8 cellular contexts compared by ENCODE assay signal in genomic region chr14:102046337-102047278, GRCh38. TPM values are rescaled to one million over a fixed set of nuclear protein-coding genes. Genes with fewer than 3 reads are reported as not detected.
DNase-seq lines count a peak whose midpoint lies in the region; ATAC-seq and TF ChIP-seq lines count a peak whose summit lies in the region.

No MANE protein-coding gene starts in this region.

- H3K4me1 ChIP-seq in adipocyte (ENCODE audit: control insufficient read depth, insufficient read depth, low read length) = peaks cover 21% of the 10 kb centered on the region
- no peaks in the 10 kb centered on the region for H3K4me1 ChIP-seq in right cardiac atrium (ENCODE audit: control insufficient read depth, insufficient read depth, low read length)

- H3K9me3 ChIP-seq in adipocyte (ENCODE audit: control insufficient read depth, low read length) = no peaks in the 10 kb centered on the region
- no peaks in the 10 kb centered on the region for H3K9me3 ChIP-seq in right cardiac atrium (ENCODE audit: control insufficient read depth, low read length)

- ATAC-seq in right cardiac atrium (peak; percentile 91 to 92), GM18858 (IDR thresholded peaks at IDR 0.05; ENCODE audit: unreplicated experiment) (no peak)

- 49% methylated on average over 23 of the region's 23 CpGs for WGBS in right cardiac atrium

- DNase-seq in stimulated activated CD4-positive, alpha-beta T cell treated with anti-CD3 and anti-CD28 coated beads, Interleukin-1b, Interleukin-23, amount 100 ng/mL, for 48 hours = peak; percentile 14
- no peak for DNase-seq in stimulated activated CD4-positive, alpha-beta T cell treated with anti-CD3 and anti-CD28 coated beads, Interleukin-12 subunit alpha, Interleukin-12 subunit beta, amount 100 ng/mL, for 4 hours
- DNase-seq in NCI-H2227 treated with DMSO at 0.1 percent for 48 hours (lab: John Stamatoyannopoulos, UW) (peak; percentile 42), adipocyte (ENCODE audit: low read depth) (peak; percentile 29), right cardiac atrium (peak; percentile 91 to 95 (median 95)), retinal pigment epithelial cell (ENCODE audit: low read depth) (peak; percentile 80)
- DNase-seq in activated CD4-positive, CD25-positive, alpha-beta regulatory T cell (lab: John Stamatoyannopoulos, UW) = no peak

- intact Hi-C loops in right cardiac atrium (cut with DNase I) = loop anchor here in 2 of 4 donors (10.0 kb wide), 1 partner anchor 48 kb away; no protein-coding TSS in a partner anchor

- H3K4me3 ChIP-seq in adipocyte (ENCODE audit: low read length) (no peak overlapping the region), right cardiac atrium (ENCODE audit: low read length) (no peak overlapping the region), retinal pigment epithelial cell (ENCODE audit: low read length) (no peak overlapping the region)

- H3K27ac ChIP-seq in right cardiac atrium (ENCODE audit: low read length) = no peak overlapping the region

- H3K27me3 ChIP-seq in adipocyte (replicated peaks; ENCODE audit: control insufficient read depth, insufficient read depth, low read length) = no peaks in the 10 kb centered on the region
- no peaks in the 10 kb centered on the region for H3K27me3 ChIP-seq in right cardiac atrium (ENCODE audit: control insufficient read depth, insufficient read depth)

- H3K9ac ChIP-seq in adipocyte (ENCODE audit: low read length) = peak overlapping the region; percentile 7

- TF ChIP-seq CTCF in retinal pigment epithelial cell (conservative IDR thresholded peaks at IDR 0.05; ENCODE audit: low read depth, low read length) = peak; percentile 49

- H3K36me3 ChIP-seq in adipocyte (ENCODE audit: control insufficient read depth, insufficient read depth, low read length, severe bottlenecking) = peaks cover 87% of the 10 kb centered on the region

RNA-seq across cellular contexts. Expression of gene HSP90AA1, which starts 40.2 kb away (rescaled TPM):
- 100 to 1,000 TPM; 381 to 731 (median 541) TPM for total RNA-seq in right cardiac atrium
- polyA plus RNA-seq in right cardiac atrium = 504 TPM

Comparison
In these comparisons a context has a peak if more than half of its experiments do, and no peak if none do; other contexts are left out.
1. DNase-seq: peak in stimulated activated CD4-positive, alpha-beta T cell treated with anti-CD3 and anti-CD28 coated beads, Interleukin-1b, Interleukin-23, amount 100 ng/mL, for 48 hours (single experiment), NCI-H2227 treated with DMSO at 0.1 percent for 48 hours (single experiment), adipocyte (single experiment), right cardiac atrium (3 of 3) and retinal pigment epithelial cell (single experiment); none in stimulated activated CD4-positive, alpha-beta T cell treated with anti-CD3 and anti-CD28 coated beads, Interleukin-12 subunit alpha, Interleukin-12 subunit beta, amount 100 ng/mL, for 4 hours (single experiment) and activated CD4-positive, CD25-positive, alpha-beta regulatory T cell (0 of 4).